ENCODE assay signal across 18 cellular contexts in the genomic region with DNA sequence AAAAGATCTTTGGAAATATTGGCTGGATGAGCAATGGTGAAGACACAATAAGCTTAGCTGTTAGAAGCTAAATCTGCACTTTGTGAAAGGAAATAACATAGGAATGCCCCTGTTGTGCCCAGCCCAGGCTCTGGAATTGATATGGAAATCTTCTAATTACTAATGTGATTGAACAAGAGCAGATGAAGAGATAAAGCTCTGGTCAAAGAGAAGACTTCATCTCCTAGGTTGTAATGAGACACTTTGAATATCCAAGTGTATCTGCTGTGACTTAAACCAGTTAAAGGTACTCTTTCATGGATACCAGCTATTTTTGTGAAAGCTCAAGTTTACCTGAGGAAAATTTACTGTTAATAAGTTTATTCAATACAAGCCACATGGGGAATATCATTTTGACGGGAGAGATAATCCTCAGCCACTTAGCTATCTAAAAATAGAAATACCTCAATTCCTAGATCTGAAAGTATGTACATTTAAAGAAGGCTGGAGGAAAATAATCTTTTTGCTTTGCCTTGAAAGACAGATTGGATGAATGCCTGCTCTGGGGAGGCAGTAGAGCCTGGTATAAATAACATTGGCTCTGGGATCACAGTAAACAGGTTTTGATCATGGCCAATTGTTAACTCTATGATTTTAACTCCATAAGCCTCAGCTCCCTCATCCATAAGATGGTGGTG.
"Had no signal": no experiment of that assay in that cellular context is flagged by ENCODE, and none has a peak within 500 bp of the region (broad histone marks: within the 10 kb centered on the region; RNA-seq: fewer than 3 reads in every experiment).

No MANE protein-coding gene starts in this region.

- H3K27ac ChIP-seq: body of pancreas, ovary, tibial nerve, uterus had no signal

- H3K9me3 ChIP-seq: body of pancreas, ovary, tibial nerve, uterus had no signal

- H3K27me3 ChIP-seq: body of pancreas, ovary, tibial nerve, uterus had no signal

- H3K36me3 Mint-ChIP-seq: activated naive CD4-positive, alpha-beta T cell treated with anti-CD3 and anti-CD28 coated beads, Interleukin-2, amount 50 U/mL, for 24 hours; stimulated activated naive B cell treated with anti-CD40 and anti-IgM and Interleukin-4, amounts not matched to agents 10 μg/mL and 1 μg/mL and 100 μg/mL, for 72 hours had no signal

- H3K4me1 Mint-ChIP-seq: activated naive CD4-positive, alpha-beta T cell treated with anti-CD3 and anti-CD28 coated beads, Interleukin-2, amount 50 U/mL, for 24 hours; stimulated activated naive B cell treated with anti-CD40 and anti-IgM and Interleukin-4, amounts not matched to agents 10 μg/mL and 1 μg/mL and 100 μg/mL, for 72 hours had no signal

- H3K27ac Mint-ChIP-seq: activated naive CD4-positive, alpha-beta T cell treated with anti-CD3 and anti-CD28 coated beads, Interleukin-2, amount 50 U/mL, for 24 hours; activated T-cell treated with anti-CD3 and anti-CD28 coated beads, Interleukin-2, amount 50 U/mL, for 24 hours; stimulated activated naive B cell treated with anti-CD40 and anti-IgM and Interleukin-4, amounts not matched to agents 10 μg/mL and 1 μg/mL and 100 μg/mL, for 72 hours had no signal

- DNase-seq: activated CD4-positive, alpha-beta T cell treated with anti-CD3 and anti-CD28 coated beads, Interleukin-2, amount 50 U/mL, for 48 hours; activated T-cell treated with anti-CD3 and anti-CD28 coated beads, Interleukin-2, amount 50 U/mL, for 24 hours; body of pancreas; cortex of kidney; effector CD8-positive, alpha-beta T cell; foreskin fibroblast; glutamatergic neuron; kidney glomerular epithelial cell; ovary; stimulated activated CD4-positive, alpha-beta T cell treated with anti-CD3 and anti-CD28 coated beads, Interleukin-4, amount 100 ng/mL, for 1 hour; stimulated activated naive B cell treated with anti-CD40 and anti-IgM and Interleukin-4, amounts not matched to agents 10 μg/mL and 1 μg/mL and 100 μg/mL, for 72 hours; T-helper 1 cell; T1000; uterus had no signal

- H3K27me3 Mint-ChIP-seq: activated naive CD4-positive, alpha-beta T cell treated with anti-CD3 and anti-CD28 coated beads, Interleukin-2, amount 50 U/mL, for 24 hours; activated T-cell treated with anti-CD3 and anti-CD28 coated beads, Interleukin-2, amount 50 U/mL, for 24 hours had no signal

- H3K4me3 Mint-ChIP-seq: activated naive CD4-positive, alpha-beta T cell treated with anti-CD3 and anti-CD28 coated beads, Interleukin-2, amount 50 U/mL, for 24 hours; activated T-cell treated with anti-CD3 and anti-CD28 coated beads, Interleukin-2, amount 50 U/mL, for 24 hours; neural crest cell; stimulated activated naive B cell treated with anti-CD40 and anti-IgM and Interleukin-4, amounts not matched to agents 10 μg/mL and 1 μg/mL and 100 μg/mL, for 72 hours had no signal

- H3K4me3 ChIP-seq: body of pancreas, lung, ovary, tibial nerve, uterus had no signal

- H3K4me1 ChIP-seq: tibial nerve, uterus had no signal

- H3K9me3 Mint-ChIP-seq: activated naive CD4-positive, alpha-beta T cell treated with anti-CD3 and anti-CD28 coated beads, Interleukin-2, amount 50 U/mL, for 24 hours; activated T-cell treated with anti-CD3 and anti-CD28 coated beads, Interleukin-2, amount 50 U/mL, for 24 hours; neural crest cell had no signal

- H3K36me3 ChIP-seq: ovary, tibial nerve, uterus had no signal

- ATAC-seq: body of pancreas; stimulated activated naive B cell treated with anti-CD40 and anti-IgM and Interleukin-4, amounts not matched to agents 10 μg/mL and 1 μg/mL and 100 μg/mL, for 72 hours had no signal
